In the genomic region with DNA sequence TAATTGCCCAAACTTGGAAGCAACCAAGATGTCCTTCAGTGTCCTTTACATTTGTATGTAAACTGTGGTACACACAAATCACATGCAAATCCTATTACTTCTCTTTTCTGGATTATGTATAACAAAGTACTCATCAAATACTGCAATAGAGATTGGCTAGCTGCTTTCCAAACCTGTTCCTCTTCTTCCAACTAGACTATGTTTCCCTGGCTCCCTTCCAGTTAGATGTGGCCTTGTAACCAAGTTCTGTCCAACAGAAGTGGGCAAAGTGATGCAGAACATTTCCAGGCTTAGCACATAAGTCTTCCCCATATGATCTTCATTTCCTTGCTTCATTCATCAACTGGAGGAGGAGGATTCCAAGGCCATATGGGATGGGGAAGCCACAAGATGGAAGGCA, we compare ENCODE assay signal across 17 cellular contexts. TPM values are rescaled to one million over a fixed set of nuclear protein-coding genes. Genes with fewer than 3 reads are reported as not detected.
DNase-seq lines count a peak whose midpoint lies in the region; FAIRE-seq and TF ChIP-seq lines count a peak whose summit lies in the region.
"Had no signal": no experiment of that assay in that cellular context is flagged by ENCODE, and none has a peak within 500 bp of the region (broad histone marks: within the 10 kb centered on the region; RNA-seq: fewer than 3 reads in every experiment).

No MANE protein-coding gene starts in this region.

- no peak overlapping the region for H3K4me3 ChIP-seq in H7 (ENCODE audit: insufficient read depth, low read depth, low read length)
- H3K4me3 ChIP-seq: A549, K562 had no signal

- no peaks in the 10 kb centered on the region for H3K27me3 ChIP-seq in H7 (ENCODE audit: control insufficient read depth, insufficient read depth, low read length)

- no peaks in the 10 kb centered on the region for H3K36me3 ChIP-seq in H7 (replicated peaks; ENCODE audit: control insufficient read depth, insufficient read depth, low read length)

- no peak for TF ChIP-seq POLR2A in GM12891 (IDR thresholded peaks at IDR 0.05; ENCODE audit: low read depth, low read length)

- DNase-seq in Ammon's horn (ENCODE audit: low spot score) (peak; percentile 10), GM12891 (ENCODE audit: insufficient read length, low spot score) (no peak), NCI-H526 treated with DMSO at 0.1 percent for 48 hours (lab: John Stamatoyannopoulos, UW) (peak; percentile 32), cerebellar cortex (ENCODE audit: low spot score) (peak; percentile 3), mucosa of gallbladder (ENCODE audit: low spot score) (no peak), NCI-H446 (lab: John Stamatoyannopoulos, UW) (no peak), H7 (no peak)
- no peak for DNase-seq in central memory CD4-positive, alpha-beta T cell
- DNase-seq: Caco-2, DMS53, GOT3, NCI-H1092, NCI-H446 treated with DMSO at 0.1 percent for 48 hours, SHP77, SK-N-SH had no signal

- peak; percentile 85 for FAIRE-seq in GM12891 (lab: Jason Lieb, UNC)
- FAIRE-seq: K562 had no signal

TF ChIP-seq in GM12891, 5 proteins besides CTCF, POLR2A, EP300 and RAD21:
- TF ChIP-seq PAX5 (IDR thresholded peaks at IDR 0.05; ENCODE audit: insufficient read depth, low read length, severe bottlenecking) (no peak), POLR2AphosphoS5 (IDR thresholded peaks at IDR 0.05; ENCODE audit: low read depth, low read length) (no peak), POU2F2 (IDR thresholded peaks at IDR 0.05; ENCODE audit: low read depth, low read length) (no peak), SPI1 (IDR thresholded peaks at IDR 0.05; ENCODE audit: low read depth, low read length) (no peak), TAF1 (IDR thresholded peaks at IDR 0.05; ENCODE audit: low read depth, low read length) (no peak)

RNA-seq across cellular contexts. Expression of a gene that starts 8.1 kb away (rescaled TPM):
- polyA plus RNA-seq in GM12891 (2012; ENCODE audit: low read depth, missing spikeins) = 15.0 TPM
- total RNA-seq in mucosa of gallbladder = 6.2 TPM
- 31.1 and 38.6 TPM in 2 replicates for total RNA-seq in H7 (2014; rRNA removed; shearing (Covaris generic))

Comparison
In these comparisons a context has a peak if more than half of its experiments do, and no peak if none do; other contexts are left out.
1. DNase-seq: peak in Ammon's horn (single experiment), NCI-H526 treated with DMSO at 0.1 percent for 48 hours (single experiment) and cerebellar cortex (single experiment); none in GM12891 (single experiment), mucosa of gallbladder (single experiment), NCI-H446 (0 of 2), H7 (single experiment) and central memory CD4-positive, alpha-beta T cell (single experiment).